ENCODE assay signal across 11 cellular contexts in genomic region chr11:73322111-73322985, GRCh38. TPM values are rescaled to one million over a fixed set of nuclear protein-coding genes. Genes with fewer than 3 reads are reported as not detected.
DNase-seq lines count a peak whose midpoint lies in the region; ATAC-seq and TF ChIP-seq lines count a peak whose summit lies in the region.
"Had no signal": no experiment of that assay in that cellular context is flagged by ENCODE, and none has a peak within 500 bp of the region (broad histone marks: within the 10 kb centered on the region; RNA-seq: fewer than 3 reads in every experiment).

No MANE protein-coding gene starts in this region.

- 86 to 88% methylated on average over 6 to 7 of the region's 8 CpGs for WGBS in mesodermal cell (ENCODE audit: insufficient coverage in 2 of 2), 2 experiments
- 60 to 100% methylated on average over 1 to 8 of the region's 8 CpGs for WGBS in transverse colon (ENCODE audit: low coverage in 1 of 2), 2 donors

- peaks cover 21 to 39% of the 10 kb centered on the region in 2 donors for H3K4me1 ChIP-seq in breast epithelium
- peaks cover 67% of the 10 kb centered on the region for H3K4me1 ChIP-seq in mesodermal cell (ENCODE audit: control insufficient read depth, insufficient read depth, low read length, poor library complexity, severe bottlenecking)
- H3K4me1 ChIP-seq in transverse colon = peaks cover 48 to 77% (median 61%) of the 10 kb centered on the region in 4 donors

- H3K4me3 ChIP-seq in breast epithelium = peak overlapping the region in 1 of 3 donors; percentile 27
- H3K4me3 ChIP-seq in mesodermal cell (ENCODE audit: extremely low read depth, insufficient read depth, low read length, poor library complexity, severe bottlenecking) = no peak overlapping the region
- no peak overlapping the region for H3K4me3 ChIP-seq in transverse colon

- H3K9me3 ChIP-seq in breast epithelium (no peaks in the 10 kb centered on the region), mesodermal cell (ENCODE audit: control insufficient read depth, low read length) (no peaks in the 10 kb centered on the region), transverse colon (no peaks in the 10 kb centered on the region)

- H3K36me3 ChIP-seq in breast epithelium = no peaks in the 10 kb centered on the region
- peaks cover 49% of the 10 kb centered on the region for H3K36me3 ChIP-seq in mesodermal cell (ENCODE audit: control insufficient read depth, insufficient read depth, low read length)
- H3K36me3 ChIP-seq in transverse colon = no peaks in the 10 kb centered on the region

- intact Hi-C loops in breast epithelium (cut with DNase I; ENCODE audit: low total_unique reads) = no loop called here
- intact Hi-C loops in transverse colon (cut with DNase I; ENCODE audit: low total_unique reads) = no loop called here

- TF ChIP-seq CTCF in breast epithelium (IDR thresholded peaks at IDR 0.05) (no peak), transverse colon (IDR thresholded peaks at IDR 0.05) (no peak)

- H3K27ac ChIP-seq in breast epithelium (peak overlapping the region; percentile 70 to 92), mesodermal cell (ENCODE audit: low read depth, low read length, severe bottlenecking) (peak overlapping the region; percentile 85), transverse colon (peak overlapping the region; percentile 95 to 99 (median 95))

- in situ Hi-C loops in transverse colon (cut with MboI; ENCODE audit: low pct_ligation_motif_present in 1 of 4, low pct_unique_long_range_greater_than_20kb in 1 of 4, low sequenced_read_pairs in 3 of 4) = no loop called here

- peak; percentile 60 for DNase-seq in M059J (ENCODE audit: low read depth)
- DNase-seq in breast epithelium (ENCODE audit: low spot score in 2 of 2) = no peak
- DNase-seq in transverse colon = no peak
- DNase-seq in NCI-H748 treated with DMSO at 0.1 percent for 48 hours (lab: John Stamatoyannopoulos, UW) = no peak
- DNase-seq: activated naive CD4-positive, alpha-beta T cell treated with anti-CD3 and anti-CD28 coated beads for 36 hours; NCI-H1105; stimulated activated CD4-positive, alpha-beta T cell treated with anti-CD3 and anti-CD28 coated beads, Interleukin-15, amount 100 ng/mL, for 24 hours; T-cell had no signal

- TF ChIP-seq POLR2A in breast epithelium (IDR thresholded peaks at IDR 0.05) = no peak
- no peak for TF ChIP-seq POLR2A in transverse colon (IDR thresholded peaks at IDR 0.05)

- H3K27me3 ChIP-seq in breast epithelium = no peaks in the 10 kb centered on the region
- no peaks in the 10 kb centered on the region for H3K27me3 ChIP-seq in transverse colon

- TF ChIP-seq EP300 in transverse colon (IDR thresholded peaks at IDR 0.05; ENCODE audit: low read depth) = no peak

- no peak for ATAC-seq in HG03097 (IDR thresholded peaks at IDR 0.05; ENCODE audit: low FRiP score, unreplicated experiment)
- ATAC-seq in HG03139 (IDR thresholded peaks at IDR 0.05; ENCODE audit: unreplicated experiment) = no peak

RNA-seq across cellular contexts. Expression of gene ARHGEF17, which starts 14.3 kb away (rescaled TPM):
- total RNA-seq in M059J (2014; rRNA removed; shearing (Covaris generic)) = 6.0 and 17.5 TPM in 2 replicates
- total RNA-seq in breast epithelium (10 to 100 TPM; 28.8 to 54.7 (median 38.2) TPM), transverse colon (10 to 100 TPM; 12.0 to 44.9 (median 27.1) TPM)
- 83.9 TPM for polyA plus RNA-seq in mesodermal cell (2013, experiment 1 of 2)
- 71.8 TPM for polyA plus RNA-seq in mesodermal cell (2013, experiment 2 of 2)

RNA-seq across cellular contexts. Expression of gene P2RY6, which starts 50.2 kb away (rescaled TPM):
- total RNA-seq in M059J (2014; rRNA removed; shearing (Covaris generic)) = 3.3 and 5.6 TPM in 2 replicates
- total RNA-seq in breast epithelium (1 to 10 TPM; 1.6 to 3.4 (median 1.9) TPM), transverse colon (1 to 10 TPM in 3 of 4 donors, not detected in 1; 1.1 to 1.6 (median 1.4) TPM)
- 2.8 TPM for polyA plus RNA-seq in mesodermal cell (2013, experiment 1 of 2)
- 3.0 TPM for polyA plus RNA-seq in mesodermal cell (2013, experiment 2 of 2)
- total RNA-seq: activated naive CD4-positive, alpha-beta T cell treated with anti-CD3 and anti-CD28 coated beads for 36 hours had no signal

RNA-seq across cellular contexts. Expression of gene RELT, which starts 53.9 kb away (rescaled TPM):
- total RNA-seq in M059J (2014; rRNA removed; shearing (Covaris generic)) = 6.6 and 10.8 TPM in 2 replicates
- 1 to 10 TPM; 2.2 to 3.7 (median 2.3) TPM for total RNA-seq in breast epithelium
- 9.1 TPM for polyA plus RNA-seq in mesodermal cell (2013, experiment 1 of 2)
- polyA plus RNA-seq in mesodermal cell (2013, experiment 2 of 2) = 6.0 TPM
- total RNA-seq in transverse colon = 10 to 100 TPM in 1 of 4 donors, 1 to 10 TPM in 3; 2.0 to 10.1 (median 6.1) TPM
